8 cellular contexts compared by ENCODE assay signal in genomic region chr1:203402609-203403337, GRCh38. TPM values are rescaled to one million over a fixed set of nuclear protein-coding genes. Genes with fewer than 3 reads are reported as not detected.
DNase-seq lines count a peak whose midpoint lies in the region; ATAC-seq, FAIRE-seq and TF ChIP-seq lines count a peak whose summit lies in the region.

No MANE protein-coding gene starts in this region.

- no peak overlapping the region for H3K9ac ChIP-seq in K562 (ENCODE audit: insufficient read depth in 1 of 2, low read depth in 2 of 2, low read length in 2 of 2)

- no peaks in the 10 kb centered on the region for H3K4me1 ChIP-seq in HEK293 (ENCODE audit: control insufficient read depth, insufficient read depth, low read length)
- H3K4me1 ChIP-seq in K562 (replicated peaks in 1 of 2; ENCODE audit: control insufficient read depth in 2 of 2, insufficient read depth in 2 of 2, low read length in 2 of 2): no peaks in the 10 kb centered on the region
- peaks cover 0 to 27% (median 2%) of the 10 kb centered on the region in 6 donors for H3K4me1 ChIP-seq in spleen

- H3K4me3 ChIP-seq in HEK293 (ENCODE audit: low read depth, low read length) (no peak overlapping the region), K562 (no peak overlapping the region), spleen (no peak overlapping the region)

- BruUV-seq in K562 (replicated peaks; lab: Mats Ljungman, UMichigan): no TSS peak

- WGBS in K562 (ENCODE audit: insufficient coverage, low coverage, missing lambda C conversion rate): 2% methylated on average over 6 of the region's 6 CpGs
- 38 to 50% (median 43%) methylated on average over 6 of the region's 6 CpGs for WGBS in spleen, 5 donors

- no peaks in the 10 kb centered on the region for H4K20me1 ChIP-seq in K562 (replicated peaks; ENCODE audit: control insufficient read depth, insufficient read depth, low read length)

- no peak for TF ChIP-seq POLR2A in K562 (conservative IDR thresholded peaks at IDR 0.05)
- no peak for TF ChIP-seq POLR2A in spleen (IDR thresholded peaks at IDR 0.05)

- H3K4me2 ChIP-seq in K562 (ENCODE audit: insufficient read depth, low read length): no peak overlapping the region

- DNase-seq in K562 (ENCODE audit: extremely low read depth in 1 of 4, low spot score in 3 of 4) (no peak), hepatic stellate cell (ENCODE audit: low spot score) (peak; percentile 77), spleen (no peak), posterior cingulate gyrus (no peak)
- DNase-seq in stimulated activated CD4-positive, alpha-beta T cell treated with anti-CD3 and anti-CD28 coated beads, Interleukin-15, amount 100 ng/mL, for 24 hours: no peak

- TF ChIP-seq RAD21 in K562 (CRISPR knock-in tag; conservative IDR thresholded peaks at IDR 0.05 in 1 of 2, IDR thresholded peaks at IDR 0.05 in 1 of 2): no peak

- H3K79me2 ChIP-seq in K562 (ENCODE audit: control insufficient read depth, insufficient read depth, low read length): no peaks in the 10 kb centered on the region

- CTCF ChIA-PET in HEK293 (lab: Yijun Ruan, JAX) (interaction anchor here (0.5 kb wide), 1 partner anchor 47 kb away, joined by 3 read pairs; no protein-coding TSS in a partner anchor), K562 (lab: Yijun Ruan, JAX; ENCODE audit: low intra/inter-chr PET ratio) (no interaction called here)

- no peak for TF ChIP-seq EP300 in K562 (IDR thresholded peaks at IDR 0.05; ENCODE audit: low read length)

- no peaks in the 10 kb centered on the region for H3K9me1 ChIP-seq in K562 (ENCODE audit: control insufficient read depth, insufficient read depth, low read length)

- H3K9me3 ChIP-seq in HEK293 (ENCODE audit: control insufficient read depth, insufficient read depth, low read depth, low read length) (no peaks in the 10 kb centered on the region), K562 (replicated peaks; ENCODE audit: control insufficient read depth, insufficient read depth, low read depth, low read length) (no peaks in the 10 kb centered on the region), spleen (no peaks in the 10 kb centered on the region)

- TF ChIP-seq CTCF in HEK293 (tag by site-specific recombination; IDR thresholded peaks at IDR 0.05) (no peak), K562 (IDR thresholded peaks at IDR 0.05 in 2 of 3, conservative IDR thresholded peaks at IDR 0.05 in 1 of 3; ENCODE audit: insufficient read depth in 2 of 3, low read depth in 1 of 3, low read length in 3 of 3) (no peak), spleen (IDR thresholded peaks at IDR 0.05 in 8 of 11, conservative IDR thresholded peaks at IDR 0.05 in 3 of 11) (no peak)

- intact Hi-C loops in K562 (cut with micrococcal nuclease): no loop called here
- intact Hi-C loops in spleen (cut with DNase I; ENCODE audit: low total_unique reads): no loop called here
- intact Hi-C loops in posterior cingulate gyrus (cut with DNase I): no loop called here

- H3K36me3 ChIP-seq in HEK293 (ENCODE audit: control insufficient read depth in 2 of 2, insufficient read depth in 1 of 2, low read length in 2 of 2): no peaks in the 10 kb centered on the region
- no peaks in the 10 kb centered on the region for H3K36me3 ChIP-seq in K562 (ENCODE audit: control insufficient read depth, insufficient read depth, low read length)
- H3K36me3 ChIP-seq in spleen: no peaks in the 10 kb centered on the region

- POLR2A ChIA-PET in HEK293 (lab: Yijun Ruan, JAX): no interaction called here
- POLR2A ChIA-PET in K562 (lab: Yijun Ruan, JAX): interaction anchor here (0.5 to 0.6 kb wide), 2 partner anchors 18 to 229 kb away, joined by 3 read pairs; no protein-coding TSS in a partner anchor

- no peak for FAIRE-seq in K562 (lab: Jason Lieb, UNC)

- peaks cover 28 to 31% of the 10 kb centered on the region in 2 experiments for H3K27me3 ChIP-seq in K562 (ENCODE audit: control insufficient read depth in 2 of 2, insufficient read depth in 2 of 2, low read length in 2 of 2)
- H3K27me3 ChIP-seq in spleen (replicated peaks in 1 of 7): peaks cover 0 to 8% (median 0%) of the 10 kb centered on the region in 7 donors

- H2AFZ ChIP-seq in K562 (ENCODE audit: low read depth, low read length): no peak overlapping the region

- in situ Hi-C loops in K562 (cut with MboI): no loop called here

- ATAC-seq in K562: no peak
- ATAC-seq in GM21381 (IDR thresholded peaks at IDR 0.05; ENCODE audit: unreplicated experiment): no peak
- ATAC-seq in HG02623 (IDR thresholded peaks at IDR 0.05; ENCODE audit: unreplicated experiment): no peak

- H3K27ac ChIP-seq in HEK293 (ENCODE audit: extremely low read depth, low read depth, low read length) (no peak overlapping the region), K562 (ENCODE audit: extremely low read depth, low read depth, low read length) (no peak overlapping the region), spleen (peak overlapping the region in 7 of 8 donors; percentile 49 to 76 (median 65))

TF ChIP-seq in HEK293, 187 proteins besides CTCF, POLR2A, EP300 and RAD21:
- TF ChIP-seq ZNF223 (tag by site-specific recombination; IDR thresholded peaks at IDR 0.05): no peak
- TF ChIP-seq, protein P1, sequence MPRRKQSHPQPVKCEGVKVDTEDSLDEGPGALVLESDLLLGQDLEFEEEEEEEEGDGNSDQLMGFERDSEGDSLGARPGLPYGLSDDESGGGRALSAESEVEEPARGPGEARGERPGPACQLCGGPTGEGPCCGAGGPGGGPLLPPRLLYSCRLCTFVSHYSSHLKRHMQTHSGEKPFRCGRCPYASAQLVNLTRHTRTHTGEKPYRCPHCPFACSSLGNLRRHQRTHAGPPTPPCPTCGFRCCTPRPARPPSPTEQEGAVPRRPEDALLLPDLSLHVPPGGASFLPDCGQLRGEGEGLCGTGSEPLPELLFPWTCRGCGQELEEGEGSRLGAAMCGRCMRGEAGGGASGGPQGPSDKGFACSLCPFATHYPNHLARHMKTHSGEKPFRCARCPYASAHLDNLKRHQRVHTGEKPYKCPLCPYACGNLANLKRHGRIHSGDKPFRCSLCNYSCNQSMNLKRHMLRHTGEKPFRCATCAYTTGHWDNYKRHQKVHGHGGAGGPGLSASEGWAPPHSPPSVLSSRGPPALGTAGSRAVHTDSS (tag by site-specific recombination; IDR thresholded peaks at IDR 0.05): no peak
- TF ChIP-seq ZBTB21 (tag by site-specific recombination; IDR thresholded peaks at IDR 0.05): 0 out of 2 replicates have a peak, but pooled peaks have one; percentile 23

TF ChIP-seq in K562, 482 proteins besides CTCF, POLR2A, EP300 and RAD21 (continues in another document):
- TF ChIP-seq ZKSCAN3 (CRISPR knock-in tag; IDR thresholded peaks at IDR 0.05) (no peak), MTF1 (CRISPR knock-in tag; IDR thresholded peaks at IDR 0.05; ENCODE audit: borderline replicate concordance) (no peak), MEF2A (IDR thresholded peaks at IDR 0.05; ENCODE audit: control insufficient read depth, low read depth, low read length) (no peak), HEY1 (CRISPR knock-in tag; IDR thresholded peaks at IDR 0.05; ENCODE audit: borderline replicate concordance) (no peak)
- TF ChIP-seq, protein P2, sequence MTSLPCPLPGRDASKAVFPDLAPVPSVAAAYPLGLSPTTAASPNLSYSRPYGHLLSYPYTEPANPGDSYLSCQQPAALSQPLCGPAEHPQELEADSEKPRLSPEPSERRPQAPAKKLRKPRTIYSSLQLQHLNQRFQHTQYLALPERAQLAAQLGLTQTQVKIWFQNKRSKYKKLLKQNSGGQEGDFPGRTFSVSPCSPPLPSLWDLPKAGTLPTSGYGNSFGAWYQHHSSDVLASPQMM (CRISPR knock-in tag; IDR thresholded peaks at IDR 0.05): no peak

RNA-seq across cellular contexts. Expression of gene FMOD, which starts 51.9 kb away (rescaled TPM):
- not detected in 2 replicates for total RNA-seq in K562 (2011; cell fraction: chromatin; rRNA removed; ENCODE audit: low replicate concordance)
- not detected in 2 replicates for total RNA-seq in K562 (2011; cell fraction: nucleolus; rRNA removed)
- total RNA-seq in K562 (2011; cell fraction: nucleoplasm; rRNA removed): not detected in 2 replicates
- not detected in 2 replicates for total RNA-seq in K562 (2014; rRNA removed)
- total RNA-seq in K562 (2014; rRNA removed; fragmentation: Illumina TruSeq; extraction: Trizol): not detected in 2 replicates
- not detected in 2 replicates for total RNA-seq in K562 (2015; rRNA removed; fragmentation: Illumina TruSeq; extraction: Trizol)
- total RNA-seq in K562 (2021): 0.13 and 0.20 TPM in 2 replicates
- polyA plus RNA-seq in K562 (2011; rRNA removed): 0.03 TPM in 1 of 2 replicates, not detected in the other
- 0.01 and 0.04 TPM in 2 replicates for polyA plus RNA-seq in K562 (2011; cell fraction: cytosol; rRNA removed)
- polyA plus RNA-seq in K562 (2011; cell fraction: nucleus; rRNA removed): not detected in 2 replicates
- polyA plus RNA-seq in K562 (2012): 0.30 TPM in 1 of 2 replicates, not detected in the other
- not detected in 2 replicates for polyA plus RNA-seq in K562 (2014; fragmentation: Illumina TruSeq; extraction: Trizol)
- under 1 TPM in 1 of 2 experiments, not detected in 1; 0.03 TPM for polyA plus RNA-seq in K562 (2014; fragmentation: Nextera tagmentation; extraction: Ambion mirVana)
- not detected in 2 replicates for polyA plus RNA-seq in K562 (2014; rRNA removed)
- not detected in 2 replicates for polyA minus RNA-seq in K562 (2011; rRNA and poly(A)+ RNA removed)
- not detected in 2 replicates for polyA minus RNA-seq in K562 (2011; cell fraction: cytosol; rRNA and poly(A)+ RNA removed)
- not detected in 2 replicates for polyA minus RNA-seq in K562 (2011; cell fraction: nucleus; rRNA and poly(A)+ RNA removed)
- total RNA-seq in spleen: 10 to 100 TPM; 11.6 to 30.0 (median 21.1) TPM
- 1 to 10 TPM; 4.5 to 8.4 (median 4.9) TPM for polyA plus RNA-seq in spleen

Comparison
In these comparisons a context has a peak if more than half of its experiments do, and no peak if none do; other contexts are left out.
1. H3K27ac ChIP-seq: peak in spleen (7 of 8); none in HEK293 (single experiment) and K562 (single experiment).
2. RNA of gene FMOD, which starts 51.9 kb away (total RNA-seq): 11.6 to 30.0 TPM in spleen; 0.13 to 0.20 TPM in K562; every median in the first group is over 10 times any median in the second.